In the genomic region with DNA sequence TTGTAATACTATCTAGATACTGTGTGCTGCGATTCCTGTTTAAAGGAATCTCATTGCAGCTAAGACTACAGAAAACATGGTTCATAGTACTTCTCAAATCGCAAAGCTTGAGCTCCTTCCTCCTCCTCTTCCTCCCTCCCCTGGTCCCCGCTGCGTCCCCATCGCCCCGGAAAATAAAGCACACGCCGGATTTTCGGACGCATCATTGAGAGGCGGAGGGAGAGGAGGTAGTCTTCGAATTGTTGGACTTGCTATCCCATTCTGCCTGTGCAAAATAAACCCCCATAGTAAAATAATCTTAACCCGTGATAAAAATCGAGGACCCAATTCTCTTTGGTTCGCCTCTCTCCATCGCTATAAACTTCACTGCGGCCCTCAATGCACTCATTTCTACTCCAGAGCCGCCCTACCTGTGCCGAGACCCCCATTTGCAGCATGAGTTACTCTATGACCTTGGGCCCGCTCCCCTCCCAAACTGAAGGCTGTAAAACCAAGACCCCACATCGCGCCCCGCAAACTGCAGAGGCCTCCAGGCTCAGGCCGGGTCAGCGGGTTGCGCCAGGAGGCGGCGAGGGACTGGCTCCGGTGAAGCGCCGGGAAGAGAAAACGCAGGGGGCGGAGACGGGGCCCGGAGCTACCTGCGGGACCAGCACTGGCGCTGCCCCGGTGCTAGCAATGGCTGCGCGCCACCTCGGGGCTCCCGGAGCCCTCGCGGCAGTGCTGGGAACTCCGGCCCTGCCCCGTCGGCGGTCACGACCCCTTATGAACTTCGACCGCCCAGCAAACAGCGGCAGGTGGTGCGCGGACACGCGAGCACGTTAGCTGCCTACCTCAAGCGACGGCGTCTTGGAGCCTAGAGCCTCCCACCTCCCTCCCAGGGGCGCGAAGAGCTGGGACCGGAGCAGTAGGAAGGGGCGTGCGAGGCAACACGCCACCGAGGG, we compare ENCODE assay signal across 2 cellular contexts.
TF ChIP-seq lines count a peak whose summit lies in the region.

No MANE protein-coding gene starts in this region.

TF ChIP-seq in SK-N-SH, 30 proteins besides CTCF, POLR2A, EP300 and RAD21:
- TF ChIP-seq YY1 (IDR thresholded peaks at IDR 0.05; ENCODE audit: low read depth) (peak; percentile 54; the same call in 1 of the 2 replicates), TCF12 (IDR thresholded peaks at IDR 0.05) (no peak)

TF ChIP-seq in HepG2, 621 proteins besides CTCF, POLR2A, EP300 and RAD21 (continues in another document):
- 0 out of 2 replicates have a peak, but pooled peaks have one; percentile 22 for TF ChIP-seq ZSCAN31 (CRISPR knock-in tag; IDR thresholded peaks at IDR 0.05; ENCODE audit: low read depth)
- no peak for TF ChIP-seq NCOR1 (IDR thresholded peaks at IDR 0.05; ENCODE audit: borderline replicate concordance, low read length)
- peak; percentile 90; the same call in 1 of the 2 replicates for TF ChIP-seq ZNF530 (CRISPR knock-in tag; IDR thresholded peaks at IDR 0.05; ENCODE audit: low read depth)
- TF ChIP-seq, protein P1, sequence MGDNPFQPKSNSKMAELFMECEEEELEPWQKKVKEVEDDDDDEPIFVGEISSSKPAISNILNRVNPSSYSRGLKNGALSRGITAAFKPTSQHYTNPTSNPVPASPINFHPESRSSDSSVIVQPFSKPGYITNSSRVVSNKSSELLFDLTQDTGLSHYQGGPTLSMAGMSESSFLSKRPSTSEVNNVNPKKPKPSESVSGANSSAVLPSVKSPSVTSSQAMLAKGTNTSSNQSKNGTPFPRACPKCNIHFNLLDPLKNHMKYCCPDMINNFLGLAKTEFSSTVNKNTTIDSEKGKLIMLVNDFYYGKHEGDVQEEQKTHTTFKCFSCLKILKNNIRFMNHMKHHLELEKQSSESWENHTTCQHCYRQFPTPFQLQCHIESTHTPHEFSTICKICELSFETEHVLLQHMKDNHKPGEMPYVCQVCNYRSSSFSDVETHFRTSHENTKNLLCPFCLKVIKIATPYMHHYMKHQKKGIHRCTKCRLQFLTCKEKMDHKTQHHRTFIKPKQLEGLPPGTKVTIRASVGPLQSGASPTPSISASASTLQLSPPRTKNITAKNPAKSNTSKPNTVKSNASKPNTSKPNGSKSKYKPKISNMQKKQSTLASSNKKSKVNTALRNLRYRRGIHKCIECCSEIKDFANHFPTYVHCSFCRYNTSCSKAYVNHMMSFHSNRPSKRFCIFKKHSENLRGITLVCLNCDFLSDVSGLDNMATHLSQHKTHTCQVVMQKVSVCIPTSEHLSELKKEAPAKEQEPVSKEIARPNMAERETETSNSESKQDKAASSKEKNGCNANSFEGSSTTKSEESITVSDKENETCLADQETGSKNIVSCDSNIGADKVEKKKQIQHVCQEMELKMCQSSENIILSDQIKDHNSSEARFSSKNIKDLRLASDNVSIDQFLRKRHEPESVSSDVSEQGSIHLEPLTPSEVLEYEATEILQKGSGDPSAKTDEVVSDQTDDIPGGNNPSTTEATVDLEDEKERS (CRISPR knock-in tag; IDR thresholded peaks at IDR 0.05) = peak; percentile 59
- no peak for TF ChIP-seq CBX1 (IDR thresholded peaks at IDR 0.05; ENCODE audit: low read depth)
- TF ChIP-seq RBFOX2 (IDR thresholded peaks at IDR 0.05; ENCODE audit: low read depth, low read length) = peak; percentile 92; the same call in 1 of the 2 replicates
- TF ChIP-seq ZNF615 (CRISPR knock-in tag; IDR thresholded peaks at IDR 0.05; ENCODE audit: borderline replicate concordance) = 0 out of 2 replicates have a peak, but pooled peaks have one; percentile 29
- no peak for TF ChIP-seq ZNF230 (CRISPR knock-in tag; IDR thresholded peaks at IDR 0.05)
- peak; percentile 70 for TF ChIP-seq KDM5A (IDR thresholded peaks at IDR 0.05; ENCODE audit: borderline replicate concordance, low read length)
- no peak for TF ChIP-seq ZNF382 (CRISPR knock-in tag; IDR thresholded peaks at IDR 0.05; ENCODE audit: borderline replicate concordance)
- TF ChIP-seq, protein P2, sequence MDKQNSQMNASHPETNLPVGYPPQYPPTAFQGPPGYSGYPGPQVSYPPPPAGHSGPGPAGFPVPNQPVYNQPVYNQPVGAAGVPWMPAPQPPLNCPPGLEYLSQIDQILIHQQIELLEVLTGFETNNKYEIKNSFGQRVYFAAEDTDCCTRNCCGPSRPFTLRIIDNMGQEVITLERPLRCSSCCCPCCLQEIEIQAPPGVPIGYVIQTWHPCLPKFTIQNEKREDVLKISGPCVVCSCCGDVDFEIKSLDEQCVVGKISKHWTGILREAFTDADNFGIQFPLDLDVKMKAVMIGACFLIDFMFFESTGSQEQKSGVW (CRISPR knock-in tag; IDR thresholded peaks at IDR 0.05; ENCODE audit: borderline replicate concordance) = peak; percentile 52; the same call in 1 of the 2 replicates
- TF ChIP-seq, protein P3, sequence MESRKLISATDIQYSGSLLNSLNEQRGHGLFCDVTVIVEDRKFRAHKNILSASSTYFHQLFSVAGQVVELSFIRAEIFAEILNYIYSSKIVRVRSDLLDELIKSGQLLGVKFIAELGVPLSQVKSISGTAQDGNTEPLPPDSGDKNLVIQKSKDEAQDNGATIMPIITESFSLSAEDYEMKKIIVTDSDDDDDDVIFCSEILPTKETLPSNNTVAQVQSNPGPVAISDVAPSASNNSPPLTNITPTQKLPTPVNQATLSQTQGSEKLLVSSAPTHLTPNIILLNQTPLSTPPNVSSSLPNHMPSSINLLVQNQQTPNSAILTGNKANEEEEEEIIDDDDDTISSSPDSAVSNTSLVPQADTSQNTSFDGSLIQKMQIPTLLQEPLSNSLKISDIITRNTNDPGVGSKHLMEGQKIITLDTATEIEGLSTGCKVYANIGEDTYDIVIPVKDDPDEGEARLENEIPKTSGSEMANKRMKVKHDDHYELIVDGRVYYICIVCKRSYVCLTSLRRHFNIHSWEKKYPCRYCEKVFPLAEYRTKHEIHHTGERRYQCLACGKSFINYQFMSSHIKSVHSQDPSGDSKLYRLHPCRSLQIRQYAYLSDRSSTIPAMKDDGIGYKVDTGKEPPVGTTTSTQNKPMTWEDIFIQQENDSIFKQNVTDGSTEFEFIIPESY (CRISPR knock-in tag; IDR thresholded peaks at IDR 0.05) = 0 out of 2 replicates have a peak, but pooled peaks have one; percentile 3
- TF ChIP-seq ZKSCAN1 (IDR thresholded peaks at IDR 0.05; ENCODE audit: low read length) = 0 out of 2 replicates have a peak, but pooled peaks have one; percentile 17
- peak; percentile 31; the same call in 1 of the 2 replicates for TF ChIP-seq ZKSCAN5 (CRISPR knock-in tag; IDR thresholded peaks at IDR 0.05)
- TF ChIP-seq, protein P4, sequence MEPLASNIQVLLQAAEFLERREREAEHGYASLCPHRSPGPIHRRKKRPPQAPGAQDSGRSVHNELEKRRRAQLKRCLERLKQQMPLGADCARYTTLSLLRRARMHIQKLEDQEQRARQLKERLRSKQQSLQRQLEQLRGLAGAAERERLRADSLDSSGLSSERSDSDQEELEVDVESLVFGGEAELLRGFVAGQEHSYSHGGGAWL (CRISPR knock-in tag; IDR thresholded peaks at IDR 0.05) = peak; percentile 39; the same call in 1 of the 2 replicates
- peak; percentile 30; the same call in 1 of the 2 replicates for TF ChIP-seq ZNF674 (CRISPR knock-in tag; IDR thresholded peaks at IDR 0.05; ENCODE audit: low read depth)
- no peak for TF ChIP-seq PRPF4 (IDR thresholded peaks at IDR 0.05; ENCODE audit: low read depth, low read length, poor library complexity, severe bottlenecking)
- TF ChIP-seq NONO (IDR thresholded peaks at IDR 0.05) = no peak
- TF ChIP-seq NONO (CRISPR knock-in tag; conservative IDR thresholded peaks at IDR 0.05) = peak; percentile 35
- peak; percentile 81; the same call in 1 of the 2 replicates for TF ChIP-seq ZNF598 (CRISPR knock-in tag; IDR thresholded peaks at IDR 0.05; ENCODE audit: borderline replicate concordance)
- TF ChIP-seq HDAC6 (IDR thresholded peaks at IDR 0.05; ENCODE audit: low read depth, low read length) = 0 out of 2 replicates have a peak, but pooled peaks have one; percentile 40
- peak; percentile 33; the same call in 1 of the 2 replicates for TF ChIP-seq HCFC1 (IDR thresholded peaks at IDR 0.05; ENCODE audit: low read depth, low read length)
- peak; percentile 63; the same call in 1 of the 2 replicates for TF ChIP-seq FOXJ3 (CRISPR knock-in tag; IDR thresholded peaks at IDR 0.05; ENCODE audit: borderline replicate concordance)
- 0 out of 2 replicates have a peak, but pooled peaks have one; percentile 71 for TF ChIP-seq ZFYVE20 (CRISPR knock-in tag; IDR thresholded peaks at IDR 0.05; ENCODE audit: borderline replicate concordance, low read depth)
- TF ChIP-seq, protein P5, sequence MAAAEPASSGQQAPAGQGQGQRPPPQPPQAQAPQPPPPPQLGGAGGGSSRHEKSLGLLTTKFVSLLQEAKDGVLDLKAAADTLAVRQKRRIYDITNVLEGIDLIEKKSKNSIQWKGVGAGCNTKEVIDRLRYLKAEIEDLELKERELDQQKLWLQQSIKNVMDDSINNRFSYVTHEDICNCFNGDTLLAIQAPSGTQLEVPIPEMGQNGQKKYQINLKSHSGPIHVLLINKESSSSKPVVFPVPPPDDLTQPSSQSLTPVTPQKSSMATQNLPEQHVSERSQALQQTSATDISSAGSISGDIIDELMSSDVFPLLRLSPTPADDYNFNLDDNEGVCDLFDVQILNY (CRISPR knock-in tag; conservative IDR thresholded peaks at IDR 0.05) = peak; percentile 20; the same call in 1 of the 2 replicates
- TF ChIP-seq EEA1 (CRISPR knock-in tag; IDR thresholded peaks at IDR 0.05; ENCODE audit: borderline replicate concordance) = peak; percentile 2; the same call in 1 of the 2 replicates
- 0 out of 2 replicates have a peak, but pooled peaks have one; percentile 20 for TF ChIP-seq RARG (CRISPR knock-in tag; IDR thresholded peaks at IDR 0.05; ENCODE audit: low read depth)
- TF ChIP-seq GABPA (IDR thresholded peaks at IDR 0.05; ENCODE audit: low read depth, low read length) = peak; percentile 16; the same call in 1 of the 2 replicates
- no peak for TF ChIP-seq GABPA (CRISPR knock-in tag; IDR thresholded peaks at IDR 0.05; ENCODE audit: low read depth)
- TF ChIP-seq GFI1 (CRISPR knock-in tag; IDR thresholded peaks at IDR 0.05; ENCODE audit: borderline replicate concordance) = no peak; the same call in 1 of the 2 replicates
- peak; percentile 66; the same call in 1 of the 2 replicates for TF ChIP-seq HOXA7 (CRISPR knock-in tag; IDR thresholded peaks at IDR 0.05)
- TF ChIP-seq FOXA1 (IDR thresholded peaks at IDR 0.05) = no peak
- TF ChIP-seq FOXA1 (CRISPR knock-in tag; IDR thresholded peaks at IDR 0.05) = 0 out of 2 replicates have a peak, but pooled peaks have one; percentile 24
- TF ChIP-seq SIN3A (IDR thresholded peaks at IDR 0.05; ENCODE audit: borderline replicate concordance, low read depth, low read length) = no peak; the same call in 1 of the 2 replicates
- no peak for TF ChIP-seq PHF21A (CRISPR knock-in tag; IDR thresholded peaks at IDR 0.05)
- TF ChIP-seq CHD2 (IDR thresholded peaks at IDR 0.05; ENCODE audit: low read depth, low read length) = peak; percentile 66
- TF ChIP-seq, protein P6, sequence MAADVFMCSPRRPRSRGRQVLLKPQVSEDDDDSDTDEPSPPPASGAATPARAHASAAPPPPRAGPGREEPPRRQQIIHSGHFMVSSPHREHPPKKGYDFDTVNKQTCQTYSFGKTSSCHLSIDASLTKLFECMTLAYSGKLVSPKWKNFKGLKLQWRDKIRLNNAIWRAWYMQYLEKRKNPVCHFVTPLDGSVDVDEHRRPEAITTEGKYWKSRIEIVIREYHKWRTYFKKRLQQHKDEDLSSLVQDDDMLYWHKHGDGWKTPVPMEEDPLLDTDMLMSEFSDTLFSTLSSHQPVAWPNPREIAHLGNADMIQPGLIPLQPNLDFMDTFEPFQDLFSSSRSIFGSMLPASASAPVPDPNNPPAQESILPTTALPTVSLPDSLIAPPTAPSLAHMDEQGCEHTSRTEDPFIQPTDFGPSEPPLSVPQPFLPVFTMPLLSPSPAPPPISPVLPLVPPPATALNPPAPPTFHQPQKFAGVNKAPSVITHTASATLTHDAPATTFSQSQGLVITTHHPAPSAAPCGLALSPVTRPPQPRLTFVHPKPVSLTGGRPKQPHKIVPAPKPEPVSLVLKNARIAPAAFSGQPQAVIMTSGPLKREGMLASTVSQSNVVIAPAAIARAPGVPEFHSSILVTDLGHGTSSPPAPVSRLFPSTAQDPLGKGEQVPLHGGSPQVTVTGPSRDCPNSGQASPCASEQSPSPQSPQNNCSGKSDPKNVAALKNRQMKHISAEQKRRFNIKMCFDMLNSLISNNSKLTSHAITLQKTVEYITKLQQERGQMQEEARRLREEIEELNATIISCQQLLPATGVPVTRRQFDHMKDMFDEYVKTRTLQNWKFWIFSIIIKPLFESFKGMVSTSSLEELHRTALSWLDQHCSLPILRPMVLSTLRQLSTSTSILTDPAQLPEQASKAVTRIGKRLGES (CRISPR knock-in tag; IDR thresholded peaks at IDR 0.05; ENCODE audit: borderline replicate concordance) = 0 out of 2 replicates have a peak, but pooled peaks have one; percentile 15
- TF ChIP-seq, protein P7, sequence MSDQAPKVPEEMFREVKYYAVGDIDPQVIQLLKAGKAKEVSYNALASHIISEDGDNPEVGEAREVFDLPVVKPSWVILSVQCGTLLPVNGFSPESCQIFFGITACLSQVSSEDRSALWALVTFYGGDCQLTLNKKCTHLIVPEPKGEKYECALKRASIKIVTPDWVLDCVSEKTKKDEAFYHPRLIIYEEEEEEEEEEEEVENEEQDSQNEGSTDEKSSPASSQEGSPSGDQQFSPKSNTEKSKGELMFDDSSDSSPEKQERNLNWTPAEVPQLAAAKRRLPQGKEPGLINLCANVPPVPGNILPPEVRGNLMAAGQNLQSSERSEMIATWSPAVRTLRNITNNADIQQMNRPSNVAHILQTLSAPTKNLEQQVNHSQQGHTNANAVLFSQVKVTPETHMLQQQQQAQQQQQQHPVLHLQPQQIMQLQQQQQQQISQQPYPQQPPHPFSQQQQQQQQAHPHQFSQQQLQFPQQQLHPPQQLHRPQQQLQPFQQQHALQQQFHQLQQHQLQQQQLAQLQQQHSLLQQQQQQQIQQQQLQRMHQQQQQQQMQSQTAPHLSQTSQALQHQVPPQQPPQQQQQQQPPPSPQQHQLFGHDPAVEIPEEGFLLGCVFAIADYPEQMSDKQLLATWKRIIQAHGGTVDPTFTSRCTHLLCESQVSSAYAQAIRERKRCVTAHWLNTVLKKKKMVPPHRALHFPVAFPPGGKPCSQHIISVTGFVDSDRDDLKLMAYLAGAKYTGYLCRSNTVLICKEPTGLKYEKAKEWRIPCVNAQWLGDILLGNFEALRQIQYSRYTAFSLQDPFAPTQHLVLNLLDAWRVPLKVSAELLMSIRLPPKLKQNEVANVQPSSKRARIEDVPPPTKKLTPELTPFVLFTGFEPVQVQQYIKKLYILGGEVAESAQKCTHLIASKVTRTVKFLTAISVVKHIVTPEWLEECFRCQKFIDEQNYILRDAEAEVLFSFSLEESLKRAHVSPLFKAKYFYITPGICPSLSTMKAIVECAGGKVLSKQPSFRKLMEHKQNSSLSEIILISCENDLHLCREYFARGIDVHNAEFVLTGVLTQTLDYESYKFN (CRISPR knock-in tag; conservative IDR thresholded peaks at IDR 0.05) = no peak
- TF ChIP-seq, protein P8, sequence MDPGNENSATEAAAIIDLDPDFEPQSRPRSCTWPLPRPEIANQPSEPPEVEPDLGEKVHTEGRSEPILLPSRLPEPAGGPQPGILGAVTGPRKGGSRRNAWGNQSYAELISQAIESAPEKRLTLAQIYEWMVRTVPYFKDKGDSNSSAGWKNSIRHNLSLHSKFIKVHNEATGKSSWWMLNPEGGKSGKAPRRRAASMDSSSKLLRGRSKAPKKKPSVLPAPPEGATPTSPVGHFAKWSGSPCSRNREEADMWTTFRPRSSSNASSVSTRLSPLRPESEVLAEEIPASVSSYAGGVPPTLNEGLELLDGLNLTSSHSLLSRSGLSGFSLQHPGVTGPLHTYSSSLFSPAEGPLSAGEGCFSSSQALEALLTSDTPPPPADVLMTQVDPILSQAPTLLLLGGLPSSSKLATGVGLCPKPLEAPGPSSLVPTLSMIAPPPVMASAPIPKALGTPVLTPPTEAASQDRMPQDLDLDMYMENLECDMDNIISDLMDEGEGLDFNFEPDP (CRISPR knock-in tag; conservative IDR thresholded peaks at IDR 0.05) = 0 out of 2 replicates have a peak, but pooled peaks have one; percentile 78
- no peak for TF ChIP-seq MAFF (IDR thresholded peaks at IDR 0.05; ENCODE audit: low read depth, low read length)
- no peak; the same call in 1 of the 2 replicates for TF ChIP-seq HIVEP1 (CRISPR knock-in tag; IDR thresholded peaks at IDR 0.05)
